ENCODE assay signal across 8 cellular contexts in genomic region chr1:165257969-165258459, GRCh38.
DNase-seq lines count a peak whose midpoint lies in the region; ATAC-seq, FAIRE-seq and TF ChIP-seq lines count a peak whose summit lies in the region.

No MANE protein-coding gene starts in this region.

- ATAC-seq in HG03432 (IDR thresholded peaks at IDR 0.05; ENCODE audit: unreplicated experiment), result peak; percentile 78

- TF ChIP-seq CTCF in AG09309 (IDR thresholded peaks at IDR 0.05; ENCODE audit: control insufficient read depth, insufficient read depth, low read depth, low read length, missing control alignments), result peak; percentile 73

- peak; percentile 76 for FAIRE-seq in GM18507 (lab: Jason Lieb, UNC)

- H3K4me3 ChIP-seq in AG09309 (ENCODE audit: control insufficient read depth, low read depth, low read length), result no peak overlapping the region

- DNase-seq in AG09309 (ENCODE audit: low read depth), result peak; percentile 14
- DNase-seq in GM18507 (ENCODE audit: extremely low spot score, insufficient read length, low read depth), result peak; percentile 25
- DNase-seq in NCI-H446 (lab: John Stamatoyannopoulos, UW), result peak; percentile 89 to 97
- peak; percentile 1 for DNase-seq in activated CD8-positive, alpha-beta memory T cell treated with anti-CD3 and anti-CD28 coated beads, Interleukin-2, amount 50 U/mL, for 24 hours (ENCODE audit: extremely low read depth)
- DNase-seq in glomerular visceral epithelial cell (ENCODE audit: extremely low spot score), result peak; percentile 45
- DNase-seq in pulmonary artery endothelial cell (ENCODE audit: low read depth, low spot score), result peak; percentile 15
- no peak for DNase-seq in cerebellar nuclear complex (lab: John Stamatoyannopoulos, UW)

Comparison
In these comparisons a context has a peak if more than half of its experiments do, and no peak if none do; other contexts are left out.
1. DNase-seq: peak in AG09309 (single experiment), GM18507 (single experiment), NCI-H446 (2 of 2), activated CD8-positive, alpha-beta memory T cell treated with anti-CD3 and anti-CD28 coated beads, Interleukin-2, amount 50 U/mL, for 24 hours (single experiment), glomerular visceral epithelial cell (single experiment) and pulmonary artery endothelial cell (single experiment); none in cerebellar nuclear complex (0 of 2).